3 cellular contexts compared by ENCODE assay signal in genomic region chr12:129540954-129541353, GRCh38.
"Had no signal": no experiment of that assay in that cellular context is flagged by ENCODE, and none has a peak within 500 bp of the region (broad histone marks: within the 10 kb centered on the region; RNA-seq: fewer than 3 reads in every experiment).

No MANE protein-coding gene starts in this region.

- DNase-seq: GDM1, GF-D8 had no signal

- ATAC-seq: GM12878 had no signal

- H3K4me3 ChIP-seq: GM12878 had no signal
